17 cellular contexts compared by ENCODE assay signal in the genomic region with DNA sequence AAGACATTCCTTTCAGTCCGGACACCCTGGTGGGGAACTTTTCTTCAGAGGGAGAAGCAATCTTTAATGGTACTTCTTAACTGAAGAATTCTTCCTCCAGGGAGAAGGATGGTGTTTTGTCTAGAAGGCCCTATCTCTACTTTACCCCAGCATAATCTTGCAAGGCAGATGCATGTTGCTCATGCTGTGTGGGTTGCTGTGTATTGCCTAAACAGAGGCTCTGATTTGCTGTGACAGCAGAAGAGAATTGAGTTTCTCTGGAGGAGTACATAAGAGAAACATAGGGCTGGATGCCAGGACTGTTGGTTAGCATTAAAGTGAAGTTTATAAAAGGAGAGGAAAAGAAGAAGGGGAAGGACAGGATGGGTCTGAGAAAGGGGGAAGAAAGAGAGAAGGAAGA.
"Had no signal": no experiment of that assay in that cellular context is flagged by ENCODE, and none has a peak within 500 bp of the region (broad histone marks: within the 10 kb centered on the region; RNA-seq: fewer than 3 reads in every experiment).

No MANE protein-coding gene starts in this region.

- DNase-seq: activated CD4-positive, alpha-beta T cell treated with anti-CD3 and anti-CD28 coated beads, Interleukin-2, amount 10 ng/mL, durations not matched to agents 24 days and 14 days; activated CD4-positive, alpha-beta T cell treated with anti-CD3 and anti-CD28 coated beads, Interleukin-2, amount 50 U/mL, for 48 hours; activated CD4-positive, CD25-positive, alpha-beta regulatory T cell treated with anti-CD3 and anti-CD28 coated beads, Interleukin-2, amount 50 U/mL, for 72 hours; activated CD8-positive, alpha-beta memory T cell treated with anti-CD3 and anti-CD28 coated beads, Interleukin-2, amount 10 ng/mL, durations not matched to agents 7 days and 5 days; activated effector memory CD4-positive, alpha-beta T cell treated with Interleukin-2 at 50 U/mL for 16 hours; activated naive CD4-positive, alpha-beta T cell; activated T-cell treated with anti-CD3 and anti-CD28 coated beads, Interleukin-2, amount 50 U/mL, for 24 hours; Kasumi-1; KBM-7; NCI-H1048; NCI-H146; NCI-H187 treated with DMSO at 0.1 percent for 48 hours; NCI-H2081 treated with DMSO at 0.1 percent for 48 hours; NCI-H446; NCI-H524; PC-9; SHP77 treated with DMSO at 0.1 percent for 48 hours had no signal

- H2AFZ ChIP-seq: PC-9 had no signal

- H3K4me3 ChIP-seq: PC-9 had no signal

- H3K4me2 ChIP-seq: PC-9 had no signal

- H3K27ac ChIP-seq: PC-9 had no signal

- ATAC-seq: activated CD8-positive, alpha-beta memory T cell treated with anti-CD3 and anti-CD28 coated beads, Interleukin-2, amount 10 ng/mL, durations not matched to agents 7 days and 5 days had no signal
